Comparison of ENCODE assay signal across 23 cellular contexts in the genomic region with DNA sequence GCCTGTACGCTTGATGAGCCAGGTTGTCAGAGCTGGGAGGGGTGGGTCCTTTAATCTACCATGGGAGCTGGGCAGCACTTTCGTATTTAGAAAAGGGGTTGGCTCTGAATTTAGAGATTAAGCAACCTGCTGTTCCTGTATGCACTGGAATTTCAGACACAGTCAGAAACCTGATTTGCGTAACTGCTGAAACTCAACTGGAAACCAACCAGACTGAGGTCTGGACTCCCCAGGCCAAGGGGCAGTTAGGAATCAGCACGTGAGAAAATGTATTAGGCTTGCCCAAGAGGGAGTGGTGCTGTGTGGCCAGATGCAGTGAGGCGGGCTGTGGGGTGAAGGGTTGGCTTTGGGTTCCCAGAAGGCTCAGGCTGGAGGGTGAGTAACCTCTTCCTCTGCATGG.
DNase-seq lines count a peak whose midpoint lies in the region; ATAC-seq and TF ChIP-seq lines count a peak whose summit lies in the region.
"Had no signal": no experiment of that assay in that cellular context is flagged by ENCODE, and none has a peak within 500 bp of the region (broad histone marks: within the 10 kb centered on the region; RNA-seq: fewer than 3 reads in every experiment).

No MANE protein-coding gene starts in this region.

- intact Hi-C loops in esophagus squamous epithelium (cut with DNase I), result no loop called here
- intact Hi-C loops in naive thymus-derived CD4-positive, alpha-beta T cell (cut with micrococcal nuclease), result no loop called here

- peaks cover 0 to 9% (median 0%) of the 10 kb centered on the region in 11 donors for H3K9me3 Mint-ChIP-seq in naive thymus-derived CD4-positive, alpha-beta T cell
- H3K9me3 Mint-ChIP-seq in HFFc6, result no peaks in the 10 kb centered on the region
- H3K9me3 Mint-ChIP-seq: activated CD4-positive, alpha-beta memory T cell treated with anti-CD3 and anti-CD28 coated beads, Interleukin-2, amount 10 ng/mL, durations not matched to agents 7 days and 5 days; nephron had no signal

- H3K4me3 ChIP-seq in MG63, result no peak overlapping the region
- no peak overlapping the region for H3K4me3 ChIP-seq in esophagus squamous epithelium
- no peak overlapping the region for H3K4me3 ChIP-seq in naive thymus-derived CD4-positive, alpha-beta T cell (ENCODE audit: low read length)
- H3K4me3 ChIP-seq: cardiac muscle cell, GM23248, sigmoid colon had no signal

- peaks cover 4 to 100% (median 37%) of the 10 kb centered on the region in 3 donors for H3K4me1 ChIP-seq in esophagus squamous epithelium
- H3K4me1 ChIP-seq in naive thymus-derived CD4-positive, alpha-beta T cell (ENCODE audit: control insufficient read depth in 2 of 2, insufficient read depth in 2 of 2, low read length in 2 of 2), result no peaks in the 10 kb centered on the region

- ATAC-seq in naive thymus-derived CD4-positive, alpha-beta T cell, result peak; percentile 63
- ATAC-seq: SK-N-SH treated with all-trans-retinoic acid at 6 μM for 48 hours had no signal

- TF ChIP-seq CTCF in RWPE1 (conservative IDR thresholded peaks at IDR 0.05; ENCODE audit: low read depth) (no peak), esophagus squamous epithelium (IDR thresholded peaks at IDR 0.05) (no peak), HFFc6 (IDR thresholded peaks at IDR 0.05) (no peak)

- H3K27me3 ChIP-seq in MG63, result no peaks in the 10 kb centered on the region
- H3K27me3 ChIP-seq in esophagus squamous epithelium, result no peaks in the 10 kb centered on the region
- no peaks in the 10 kb centered on the region for H3K27me3 ChIP-seq in naive thymus-derived CD4-positive, alpha-beta T cell (ENCODE audit: control insufficient read depth in 2 of 2, insufficient read depth in 2 of 2, low read length in 2 of 2)
- H3K27me3 ChIP-seq: cardiac muscle cell, sigmoid colon had no signal

- no peaks in the 10 kb centered on the region for H3K9me3 ChIP-seq in MG63
- H3K9me3 ChIP-seq in esophagus squamous epithelium, result no peaks in the 10 kb centered on the region
- no peaks in the 10 kb centered on the region for H3K9me3 ChIP-seq in naive thymus-derived CD4-positive, alpha-beta T cell (ENCODE audit: control insufficient read depth in 2 of 3, low read length in 3 of 3)
- H3K9me3 ChIP-seq: sigmoid colon had no signal

- DNase-seq in MG63 (peak; percentile 34), RWPE1 (ENCODE audit: low spot score) (no peak), esophagus squamous epithelium (lab: John Stamatoyannopoulos, UW) (no peak), NCI-H1694 (lab: John Stamatoyannopoulos, UW) (no peak), HFFc6 (no peak), NCI-H1048 (lab: John Stamatoyannopoulos, UW) (no peak), NCI-H2081 (lab: John Stamatoyannopoulos, UW) (no peak)
- DNase-seq in naive thymus-derived CD4-positive, alpha-beta T cell, result no peak
- DNase-seq: activated CD4-positive, alpha-beta memory T cell treated with anti-CD3 and anti-CD28 coated beads, Interleukin-2, amount 10 ng/mL, durations not matched to agents 7 days and 5 days; activated CD4-positive, CD25-positive, alpha-beta regulatory T cell; activated naive CD4-positive, alpha-beta T cell; amniotic stem cell; EL; GM23248; midbrain; NCI-H1417 treated with DMSO at 0.1 percent for 48 hours; NCI-H524; sigmoid colon; T1000 had no signal

- H3K36me3 Mint-ChIP-seq in naive thymus-derived CD4-positive, alpha-beta T cell, result peaks cover 0 to 12% (median 0%) of the 10 kb centered on the region in 5 donors
- H3K36me3 Mint-ChIP-seq in HFFc6 (ENCODE audit: low read depth), result no peaks in the 10 kb centered on the region

- H3K36me3 ChIP-seq in MG63, result no peaks in the 10 kb centered on the region
- no peaks in the 10 kb centered on the region for H3K36me3 ChIP-seq in esophagus squamous epithelium
- no peaks in the 10 kb centered on the region for H3K36me3 ChIP-seq in naive thymus-derived CD4-positive, alpha-beta T cell (ENCODE audit: control insufficient read depth in 2 of 3, insufficient read depth in 3 of 3, low read length in 3 of 3)
- H3K36me3 ChIP-seq: cardiac muscle cell, sigmoid colon had no signal

- no peak for TF ChIP-seq POLR2A in esophagus squamous epithelium (IDR thresholded peaks at IDR 0.05)

- CTCF ChIA-PET in RWPE1 (lab: Yijun Ruan, JAX), result interaction anchor here (0.6 kb wide), 1 partner anchor 22 kb away, joined by 3 read pairs; no protein-coding TSS in a partner anchor
- CTCF ChIA-PET in naive thymus-derived CD4-positive, alpha-beta T cell (lab: Charles Lee), result no interaction called here

- H3K27ac Mint-ChIP-seq in naive thymus-derived CD4-positive, alpha-beta T cell, result no peak overlapping the region
- no peak overlapping the region for H3K27ac Mint-ChIP-seq in HFFc6
- H3K27ac Mint-ChIP-seq: activated CD4-positive, alpha-beta memory T cell treated with anti-CD3 and anti-CD28 coated beads, Interleukin-2, amount 10 ng/mL, durations not matched to agents 7 days and 5 days had no signal

- peaks cover 0 to 1% (median 0%) of the 10 kb centered on the region in 5 donors for H3K27me3 Mint-ChIP-seq in naive thymus-derived CD4-positive, alpha-beta T cell
- H3K27me3 Mint-ChIP-seq in HFFc6 (ENCODE audit: insufficient read depth), result peaks cover 39% of the 10 kb centered on the region

- peaks cover 0 to 14% (median 0%) of the 10 kb centered on the region in 7 donors for H3K4me1 Mint-ChIP-seq in naive thymus-derived CD4-positive, alpha-beta T cell
- no peaks in the 10 kb centered on the region for H3K4me1 Mint-ChIP-seq in HFFc6 (ENCODE audit: low read depth)
- H3K4me1 Mint-ChIP-seq: activated CD4-positive, alpha-beta memory T cell treated with anti-CD3 and anti-CD28 coated beads, Interleukin-2, amount 10 ng/mL, durations not matched to agents 7 days and 5 days had no signal

- POLR2A ChIA-PET in RWPE1 (lab: Yijun Ruan, JAX; ENCODE audit: low non-redundant PET), result interaction anchor here (0.6 kb wide), 1 partner anchor 61 kb away, joined by 3 read pairs; no protein-coding TSS in a partner anchor
- POLR2A ChIA-PET in naive thymus-derived CD4-positive, alpha-beta T cell (lab: Charles Lee), result no interaction called here

- WGBS in esophagus squamous epithelium, 2 donors, result 43% methylated on average over 4 to 5 of the region's 5 CpGs

- H3K27ac ChIP-seq in RWPE1 (peak overlapping the region; percentile 75), esophagus squamous epithelium (peak overlapping the region; percentile 71 to 87 (median 80))
- no peak overlapping the region for H3K27ac ChIP-seq in naive thymus-derived CD4-positive, alpha-beta T cell (ENCODE audit: low read depth, low read length)
- H3K27ac ChIP-seq: cardiac muscle cell, GM23248, parathyroid adenoma, sigmoid colon had no signal

- H3K4me3 Mint-ChIP-seq in naive thymus-derived CD4-positive, alpha-beta T cell, result no peak overlapping the region
- no peak overlapping the region for H3K4me3 Mint-ChIP-seq in HFFc6
- H3K4me3 Mint-ChIP-seq: activated CD4-positive, alpha-beta memory T cell treated with anti-CD3 and anti-CD28 coated beads, Interleukin-2, amount 10 ng/mL, durations not matched to agents 7 days and 5 days; nephron had no signal
